Comparison of ENCODE assay signal across 8 cellular contexts in the genomic region with DNA sequence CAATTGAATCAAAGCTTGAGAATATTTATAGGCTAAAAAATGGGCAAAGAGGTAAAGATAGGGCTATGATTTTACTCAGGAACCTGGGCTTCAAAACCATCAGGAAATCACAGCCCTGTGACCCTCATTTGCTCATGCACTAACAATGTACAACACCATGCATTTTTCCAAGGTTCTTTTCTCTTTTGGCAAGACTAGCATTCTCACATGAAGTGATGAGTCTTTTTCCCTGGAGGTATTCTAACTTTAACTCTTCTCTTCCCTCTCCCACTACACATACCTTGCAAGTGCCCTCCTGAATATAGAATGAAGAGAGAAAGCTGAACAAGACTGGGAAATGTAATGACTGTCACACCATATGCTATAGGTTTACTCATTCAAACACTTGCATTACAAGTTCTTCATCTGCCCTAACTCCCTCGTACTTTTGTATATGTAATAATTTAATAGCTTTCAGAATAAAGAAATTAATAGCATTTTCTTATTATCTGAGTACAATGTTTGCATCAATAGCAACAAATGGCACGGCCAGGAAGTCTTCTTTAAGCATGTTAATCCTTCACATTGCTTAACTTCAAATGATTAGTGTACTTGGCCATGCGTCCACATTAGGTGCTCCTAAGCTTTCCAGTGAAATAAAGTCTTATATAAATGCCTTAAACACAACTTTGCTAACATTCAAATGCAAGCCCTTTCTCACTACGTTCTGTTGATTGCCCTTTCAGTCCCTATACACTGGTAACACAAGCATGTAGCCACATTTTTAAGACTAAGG. TPM values are rescaled to one million over a fixed set of nuclear protein-coding genes. Genes with fewer than 3 reads are reported as not detected.
A peak's percentile ranks its signal among the peaks of the same experiment; 100 is the strongest.
DNase-seq lines count a peak whose midpoint lies in the region; ATAC-seq and TF ChIP-seq lines count a peak whose summit lies in the region.

No MANE protein-coding gene starts in this region.

- no peak for DNase-seq in heart right ventricle
- DNase-seq in left cardiac atrium, result no peak
- peak; percentile 57 for DNase-seq in adipocyte (ENCODE audit: low read depth)
- no peak for DNase-seq in lower leg skin (ENCODE audit: low spot score in 2 of 2)
- DNase-seq in vagina (ENCODE audit: extremely low spot score in 2 of 2), result no peak
- no peak for DNase-seq in stimulated activated CD4-positive, alpha-beta T cell treated with anti-CD3 and anti-CD28 coated beads, Interleukin-4, amount 100 ng/mL, for 24 hours

- H3K4me1 ChIP-seq in heart right ventricle, result peaks cover 0 to 59% (median 26%) of the 10 kb centered on the region in 9 donors
- H3K4me1 ChIP-seq in adipocyte (ENCODE audit: control insufficient read depth, insufficient read depth, low read length), result peaks cover 33% of the 10 kb centered on the region
- H3K4me1 ChIP-seq in vagina, result peaks cover 29% of the 10 kb centered on the region

- H3K36me3 ChIP-seq in heart right ventricle (peaks cover 0 to 3% (median 0%) of the 10 kb centered on the region in 9 donors), adipocyte (ENCODE audit: control insufficient read depth, insufficient read depth, low read length, severe bottlenecking) (no peaks in the 10 kb centered on the region), vagina (no peaks in the 10 kb centered on the region)

- 22 to 27% methylated on average over 4 of the region's 4 CpGs for WGBS in heart right ventricle, 2 donors
- 26 to 34% methylated on average over 4 of the region's 4 CpGs for WGBS in lower leg skin, 2 donors

- H3K9me3 ChIP-seq in heart right ventricle, result no peaks in the 10 kb centered on the region
- H3K9me3 ChIP-seq in adipocyte (ENCODE audit: control insufficient read depth, low read length), result no peaks in the 10 kb centered on the region
- H3K9me3 ChIP-seq in vagina, result no peaks in the 10 kb centered on the region

- ATAC-seq in heart right ventricle, result peak in 3 of 8 donors; percentile 13 to 18 (median 18)
- ATAC-seq in left cardiac atrium, result no peak
- ATAC-seq in GM18870 (IDR thresholded peaks at IDR 0.05; ENCODE audit: unreplicated experiment), result no peak
- ATAC-seq in HG02678 (IDR thresholded peaks at IDR 0.05; ENCODE audit: unreplicated experiment), result no peak

- H3K4me3 ChIP-seq in heart right ventricle (peak overlapping the region; percentile 66 to 92 (median 76)), adipocyte (ENCODE audit: low read length) (peak overlapping the region; percentile 83), lower leg skin (ENCODE audit: low read depth, poor library complexity, severe bottlenecking) (peak overlapping the region; percentile 39), vagina (peak overlapping the region; percentile 75 to 78)

- no peaks in the 10 kb centered on the region for H3K27me3 ChIP-seq in heart right ventricle
- H3K27me3 ChIP-seq in adipocyte (replicated peaks; ENCODE audit: control insufficient read depth, insufficient read depth, low read length), result no peaks in the 10 kb centered on the region
- H3K27me3 ChIP-seq in vagina, result no peaks in the 10 kb centered on the region

- intact Hi-C loops in heart right ventricle (cut with DNase I), result loop anchor here in 6 of 10 donors (5.0 to 10.0 kb wide), 4 partner anchors 80 to 145 kb away; no protein-coding TSS in a partner anchor
- intact Hi-C loops in left cardiac atrium (cut with DNase I), result loop anchor here in 1 of 2 donors (5.0 kb wide), 1 partner anchor 90 kb away; no protein-coding TSS in a partner anchor
- intact Hi-C loops in lower leg skin (cut with DNase I; ENCODE audit: low total_unique reads), result no loop called here
- intact Hi-C loops in vagina (cut with DNase I), result no loop called here

- TF ChIP-seq CTCF in heart right ventricle (IDR thresholded peaks at IDR 0.05), result no peak
- TF ChIP-seq CTCF in lower leg skin (IDR thresholded peaks at IDR 0.05), result no peak
- TF ChIP-seq CTCF in vagina (IDR thresholded peaks at IDR 0.05), result no peak

- H3K9ac ChIP-seq in adipocyte (ENCODE audit: low read length), result peak overlapping the region; percentile 86

- H3K27ac ChIP-seq in heart right ventricle (peak overlapping the region; percentile 75 to 95 (median 90)), vagina (peak overlapping the region; percentile 92)

- TF ChIP-seq POLR2A in lower leg skin (IDR thresholded peaks at IDR 0.05) (no peak), vagina (IDR thresholded peaks at IDR 0.05) (no peak)

RNA-seq across cellular contexts. Expression of gene NIBAN1, which starts 1.8 kb away (rescaled TPM):
- total RNA-seq in heart right ventricle, result 100 to 1,000 TPM; 256 to 601 (median 442) TPM
- 10 to 100 TPM; 46.6 to 63.1 TPM for polyA plus RNA-seq in heart right ventricle
- 100 to 1,000 TPM; 281 to 313 TPM for total RNA-seq in left cardiac atrium
- total RNA-seq in lower leg skin, result 10 to 100 TPM in 3 of 4 donors, 1 to 10 TPM in 1; 8.2 to 27.9 (median 13.6) TPM
- 22.8 TPM for total RNA-seq in vagina

Comparison
In these comparisons a context has a peak if more than half of its experiments do, and no peak if none do; other contexts are left out.
1. RNA of gene NIBAN1, which starts 1.8 kb away (total RNA-seq): 256 to 601 TPM in heart right ventricle and 281 to 313 TPM in left cardiac atrium; 22.8 TPM in vagina (single experiment) and 8.2 to 27.9 TPM in lower leg skin; every median in the first group is over 4 times any median in the second.
2. intact Hi-C loops: an anchor here in heart right ventricle (5.0 to 10.0 kb wide); none called in lower leg skin and vagina.
3. Peak in every context shown above with its lines, with median percentiles within 50 percentile points of each other: H3K4me3 ChIP-seq.